35 cellular contexts compared by ENCODE assay signal in the genomic region with DNA sequence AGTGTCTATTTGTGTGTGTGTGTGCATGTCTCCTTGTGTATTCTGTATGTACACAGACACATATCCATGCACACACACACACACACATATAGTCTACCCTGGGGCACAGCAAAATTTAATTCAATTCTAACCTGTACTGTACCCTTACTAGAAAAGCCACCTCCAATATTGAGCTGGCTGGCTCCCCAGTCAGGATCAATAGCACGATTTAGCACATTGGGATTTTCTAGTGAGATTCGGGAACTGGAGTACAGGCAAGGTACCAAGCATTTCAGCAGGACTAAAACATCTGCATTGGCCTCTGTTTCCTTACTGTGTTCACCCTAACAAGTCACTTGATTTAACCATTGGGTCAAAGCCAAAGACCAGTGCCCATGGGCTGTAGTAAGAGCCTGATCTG. TPM values are rescaled to one million over a fixed set of nuclear protein-coding genes. Genes with fewer than 3 reads are reported as not detected.
DNase-seq lines count a peak whose midpoint lies in the region; ATAC-seq, FAIRE-seq and TF ChIP-seq lines count a peak whose summit lies in the region.
"Had no signal": no experiment of that assay in that cellular context is flagged by ENCODE, and none has a peak within 500 bp of the region (broad histone marks: within the 10 kb centered on the region; RNA-seq: fewer than 3 reads in every experiment).

No MANE protein-coding gene starts in this region.

- H3K9me2 ChIP-seq in GM23338 (ENCODE audit: insufficient read depth) (no peaks in the 10 kb centered on the region), hepatocyte (replicated peaks; ENCODE audit: insufficient read depth) (no peaks in the 10 kb centered on the region), SK-N-SH (no peaks in the 10 kb centered on the region)

- H3K79me2 ChIP-seq in GM23338 (replicated peaks; ENCODE audit: insufficient read depth) (peaks cover 84% of the 10 kb centered on the region), hepatocyte (peaks cover 75% of the 10 kb centered on the region), SK-N-SH (ENCODE audit: insufficient read depth) (peaks cover 100% of the 10 kb centered on the region)

- H4K20me1 ChIP-seq in GM23338 (replicated peaks; ENCODE audit: insufficient read depth) (peaks cover 7% of the 10 kb centered on the region; the same call in 1 of the 2 replicates), hepatocyte (ENCODE audit: insufficient read depth, poor library complexity, severe bottlenecking) (peaks cover 4% of the 10 kb centered on the region), SK-N-SH (ENCODE audit: insufficient read depth) (peaks cover 51% of the 10 kb centered on the region)

- no peak overlapping the region for H3K4me3 ChIP-seq in GM23338
- H3K4me3 ChIP-seq in hepatocyte, result no peak overlapping the region
- no peak overlapping the region for H3K4me3 ChIP-seq in skeletal muscle tissue (ENCODE audit: low read length in 3 of 3)
- no peak overlapping the region for H3K4me3 ChIP-seq in SK-N-SH (ENCODE audit: low read depth in 2 of 2, low read length in 1 of 2)
- H3K4me3 ChIP-seq: esophagus squamous epithelium, heart right ventricle, lower lobe of right lung, mucosa of descending colon, pancreas, upper lobe of left lung had no signal

- H3K4me1 ChIP-seq in GM23338 (ENCODE audit: insufficient read depth) (peaks cover 29% of the 10 kb centered on the region), hepatocyte (ENCODE audit: insufficient read depth) (peaks cover 34% of the 10 kb centered on the region), skeletal muscle tissue (ENCODE audit: control insufficient read depth in 3 of 3, insufficient read depth in 3 of 3, low read length in 3 of 3) (peaks cover 27 to 30% (median 28%) of the 10 kb centered on the region in 3 donors), SK-N-SH (ENCODE audit: control insufficient read depth in 1 of 2, insufficient read depth in 2 of 2, low read depth in 1 of 2, low read length in 1 of 2) (peaks cover 13 to 54% of the 10 kb centered on the region in 2 experiments)
- H3K4me1 ChIP-seq: BE2C had no signal

- FAIRE-seq in RCC 7860 (lab: Jason Lieb, UNC), result no peak
- FAIRE-seq: GM18507, GM19239, H54, HTR-8/SVneo, kidney, pancreas had no signal

- no peak overlapping the region for H3K4me2 ChIP-seq in GM23338
- H3K4me2 ChIP-seq in hepatocyte, result no peak overlapping the region
- H3K4me2 ChIP-seq in SK-N-SH, result no peak overlapping the region

- POLR2A ChIA-PET in WTC11 (lab: Charles Lee) (no interaction called here), SK-N-SH (lab: Yijun Ruan, JAX) (interaction anchor here (0.6 kb wide), 1 partner anchor 1096 kb away, joined by 5 read pairs; no protein-coding TSS in a partner anchor)

- H2AFZ ChIP-seq in GM23338 (no peak overlapping the region), hepatocyte (no peak overlapping the region), SK-N-SH (ENCODE audit: low read depth) (no peak overlapping the region)

- H3K36me3 Mint-ChIP-seq in GM23338 (ENCODE audit: low read depth) (peaks cover 58% of the 10 kb centered on the region), WTC11 (peaks cover 47% of the 10 kb centered on the region)
- H3K36me3 Mint-ChIP-seq: activated naive CD4-positive, alpha-beta T cell treated with anti-CD3 and anti-CD28 coated beads, Interleukin-2, amount 50 U/mL, for 24 hours; CD8-positive, alpha-beta T cell had no signal

- no peak overlapping the region for H3K9ac ChIP-seq in skeletal muscle tissue (ENCODE audit: low read depth in 1 of 3, low read length in 3 of 3)
- no peak overlapping the region for H3K9ac ChIP-seq in SK-N-SH

- intact Hi-C loops in posterior vena cava (cut with DNase I), result no loop called here

- DNase-seq in GM23338 (ENCODE audit: low spot score), result no peak
- no peak for DNase-seq in WTC11 (ENCODE audit: low spot score)
- no peak for DNase-seq in hepatocyte (ENCODE audit: low spot score)
- no peak for DNase-seq in SK-N-SH
- DNase-seq in posterior vena cava (ENCODE audit: low spot score), result no peak
- no peak for DNase-seq in RCC 7860 (ENCODE audit: low spot score)
- no peak for DNase-seq in GM13977 (ENCODE audit: low spot score)
- DNase-seq: activated CD4-positive, alpha-beta memory T cell treated with anti-CD3 and anti-CD28 coated beads, Interleukin-2, amount 10 ng/mL, durations not matched to agents 7 days and 5 days; activated CD8-positive, alpha-beta memory T cell treated with anti-CD3 and anti-CD28 coated beads, Interleukin-2, amount 50 U/mL, for 48 hours; BE2C; CD8-positive, alpha-beta T cell; esophagus squamous epithelium; foreskin keratinocyte; heart right ventricle; KG1; kidney; lower lobe of right lung; mucosa of descending colon; NCI-H1105 treated with DMSO at 0.1 percent for 48 hours; NCI-H2029 treated with DMSO at 0.1 percent for 48 hours; NCI-H526 treated with DMSO at 0.1 percent for 48 hours; NK-92 treated with Interleukin-12 subunit alpha and Interleukin-12 subunit beta, amount 100 ng/mL, for 24 hours; pancreas; stimulated activated CD4-positive, alpha-beta T cell treated with anti-CD3 and anti-CD28 coated beads, Interleukin-12 subunit alpha, Interleukin-12 subunit beta, amount 100 ng/mL, for 4 hours; stimulated activated CD4-positive, alpha-beta T cell treated with anti-CD3 and anti-CD28 coated beads, Interleukin-2, amount 100 ng/mL, for 48 hours; stimulated activated naive CD8-positive, alpha-beta T cell treated with anti-CD3 and anti-CD28 coated beads, Interleukin-15, amount 100 ng/mL, for 72 hours; upper lobe of left lung had no signal

- no peak for ATAC-seq in GM23338
- no peak for ATAC-seq in WTC11
- ATAC-seq: activated T-helper 17 cell treated with anti-CD3 and anti-CD28 coated beads, Interleukin-2, amount 50 U/mL, for 72 hours; CD8-positive, alpha-beta T cell; foreskin keratinocyte; heart right ventricle; mucosa of descending colon; pancreas; stimulated activated naive CD8-positive, alpha-beta T cell treated with anti-CD3 and anti-CD28 coated beads, Interleukin-15, amount 100 ng/mL, for 72 hours had no signal

- in situ Hi-C loops in GM13977 (cut with MboI; ENCODE audit: low pct_unique_long_range_greater_than_20kb, low sequenced_read_pairs, unreplicated experiment), result no loop called here

- no peaks in the 10 kb centered on the region for H3F3A ChIP-seq in GM23338 (replicated peaks; ENCODE audit: low read depth)
- H3F3A ChIP-seq in SK-N-SH (replicated peaks; ENCODE audit: insufficient read depth), result peaks cover 67% of the 10 kb centered on the region

- H3K27ac ChIP-seq in GM23338 (ENCODE audit: low read depth) (0 out of 2 replicates have a peak overlapping the region, but pooled peaks have one; percentile 30), hepatocyte (peak overlapping the region; percentile 92), skeletal muscle tissue (ENCODE audit: low read depth, low read length) (peak overlapping the region; percentile 63), SK-N-SH (ENCODE audit: low read depth in 2 of 2, low read length in 1 of 2) (peak overlapping the region in 1 of 2 experiments; percentile 96; a peak in 2 of 4 replicates)
- H3K27ac ChIP-seq: foreskin keratinocyte, lower lobe of right lung, pancreas had no signal

- H3K9me3 ChIP-seq in hepatocyte (ENCODE audit: low read depth) (no peaks in the 10 kb centered on the region), skeletal muscle tissue (ENCODE audit: control insufficient read depth in 3 of 3, low read length in 3 of 3) (no peaks in the 10 kb centered on the region), SK-N-SH (no peaks in the 10 kb centered on the region)
- H3K9me3 ChIP-seq: BE2C, esophagus squamous epithelium, heart right ventricle, lower lobe of right lung, mucosa of descending colon, pancreas, upper lobe of left lung had no signal

- H3K27me3 Mint-ChIP-seq in GM23338 (ENCODE audit: insufficient read depth, low read depth, poor library complexity) (no peaks in the 10 kb centered on the region), WTC11 (ENCODE audit: low read depth) (no peaks in the 10 kb centered on the region)
- H3K27me3 Mint-ChIP-seq: dendritic cell treated with granulocyte-macrophage colony-stimulating factor and Interleukin-4, amounts not matched to agents 40 ng/mL and 50 ng/mL, for 4 days had no signal

- H3K27ac Mint-ChIP-seq in GM23338 (no peak overlapping the region), WTC11 (peak overlapping the region; percentile 19; the same call in 1 of the 2 replicates)
- H3K27ac Mint-ChIP-seq: activated CD4-positive, alpha-beta memory T cell treated with anti-CD3 and anti-CD28 coated beads, Interleukin-2, amount 10 ng/mL, durations not matched to agents 7 days and 5 days; activated naive CD4-positive, alpha-beta T cell treated with anti-CD3 and anti-CD28 coated beads, Interleukin-2, amount 50 U/mL, for 24 hours; activated T-helper 17 cell treated with anti-CD3 and anti-CD28 coated beads, Interleukin-2, amount 50 U/mL, for 72 hours; CD8-positive, alpha-beta T cell; dendritic cell treated with granulocyte-macrophage colony-stimulating factor and Interleukin-4, amounts not matched to agents 40 ng/mL and 50 ng/mL, for 4 days; stimulated activated naive CD8-positive, alpha-beta T cell treated with anti-CD3 and anti-CD28 coated beads, Interleukin-15, amount 100 ng/mL, for 72 hours had no signal

- H3K4me1 Mint-ChIP-seq in GM23338 (peaks cover 55% of the 10 kb centered on the region), WTC11 (peaks cover 54% of the 10 kb centered on the region)
- H3K4me1 Mint-ChIP-seq: activated CD4-positive, alpha-beta memory T cell treated with anti-CD3 and anti-CD28 coated beads, Interleukin-2, amount 10 ng/mL, durations not matched to agents 7 days and 5 days; activated naive CD4-positive, alpha-beta T cell treated with anti-CD3 and anti-CD28 coated beads, Interleukin-2, amount 50 U/mL, for 24 hours; activated T-helper 17 cell treated with anti-CD3 and anti-CD28 coated beads, Interleukin-2, amount 50 U/mL, for 72 hours; stimulated activated naive CD8-positive, alpha-beta T cell treated with anti-CD3 and anti-CD28 coated beads, Interleukin-15, amount 100 ng/mL, for 72 hours had no signal

- CTCF ChIA-PET in WTC11 (lab: Charles Lee), result interaction anchor here (0.8 to 2.9 kb wide), 2 partner anchors 13 to 20 kb away, joined by 3 to 15 read pairs; a partner anchor contains a TSS
- CTCF ChIA-PET in SK-N-SH (lab: Yijun Ruan, JAX), result interaction anchor here (1.9 to 2.9 kb wide), 2 partner anchors 20 to 121 kb away, joined by 12 to 13 read pairs; no protein-coding TSS in a partner anchor

- no peaks in the 10 kb centered on the region; the same call in 2 of the 3 replicates for H3K9me3 Mint-ChIP-seq in GM23338
- no peaks in the 10 kb centered on the region for H3K9me3 Mint-ChIP-seq in WTC11
- H3K9me3 Mint-ChIP-seq: activated CD4-positive, alpha-beta memory T cell treated with anti-CD3 and anti-CD28 coated beads, Interleukin-2, amount 10 ng/mL, durations not matched to agents 7 days and 5 days; activated naive CD4-positive, alpha-beta T cell treated with anti-CD3 and anti-CD28 coated beads, Interleukin-2, amount 50 U/mL, for 24 hours; activated T-helper 17 cell treated with anti-CD3 and anti-CD28 coated beads, Interleukin-2, amount 50 U/mL, for 72 hours; CD8-positive, alpha-beta T cell; dendritic cell treated with granulocyte-macrophage colony-stimulating factor and Interleukin-4, amounts not matched to agents 40 ng/mL and 50 ng/mL, for 4 days; stimulated activated naive CD8-positive, alpha-beta T cell treated with anti-CD3 and anti-CD28 coated beads, Interleukin-15, amount 100 ng/mL, for 72 hours had no signal

- 100% methylated on average over 2 of the region's 2 CpGs for WGBS in hepatocyte (ENCODE audit: low lambda C conversion rate, missing lambda C conversion rate)
- 96% methylated on average over 2 of the region's 2 CpGs for WGBS in SK-N-SH (ENCODE audit: low lambda C conversion rate)

- H3K36me3 ChIP-seq in GM23338 (ENCODE audit: insufficient read depth) (peaks cover 4% of the 10 kb centered on the region; the same call in 1 of the 2 replicates), hepatocyte (replicated peaks; ENCODE audit: insufficient read depth, low read depth) (no peaks in the 10 kb centered on the region), skeletal muscle tissue (ENCODE audit: control insufficient read depth in 3 of 3, insufficient read depth in 3 of 3, low read length in 3 of 3) (peaks cover 0 to 4% (median 2%) of the 10 kb centered on the region in 3 donors), SK-N-SH (replicated peaks in 1 of 2; ENCODE audit: control insufficient read depth in 1 of 2, insufficient read depth in 2 of 2, low read length in 1 of 2) (peaks cover 40 to 48% of the 10 kb centered on the region in 2 experiments)
- H3K36me3 ChIP-seq: BE2C, esophagus squamous epithelium, lower lobe of right lung, pancreas, upper lobe of left lung had no signal

- no peak for TF ChIP-seq RAD21 in SK-N-SH (IDR thresholded peaks at IDR 0.05; ENCODE audit: low read length)

- TF ChIP-seq EP300 in SK-N-SH (IDR thresholded peaks at IDR 0.05; ENCODE audit: borderline replicate concordance in 1 of 2, low read depth in 1 of 2, low read length in 1 of 2), result no peak

- H3K27me3 ChIP-seq in GM23338 (ENCODE audit: insufficient read depth) (no peaks in the 10 kb centered on the region), hepatocyte (no peaks in the 10 kb centered on the region), skeletal muscle tissue (ENCODE audit: control insufficient read depth in 3 of 3, insufficient read depth in 3 of 3, low read length in 3 of 3) (no peaks in the 10 kb centered on the region), SK-N-SH (ENCODE audit: insufficient read depth) (no peaks in the 10 kb centered on the region)
- H3K27me3 ChIP-seq: BE2C, esophagus squamous epithelium, foreskin keratinocyte, heart right ventricle, pancreas, upper lobe of left lung had no signal

- TF ChIP-seq CTCF in GM23338 (conservative IDR thresholded peaks at IDR 0.05; ENCODE audit: low read depth in 2 of 2) (no peak), WTC11 (IDR thresholded peaks at IDR 0.05) (no peak), hepatocyte (IDR thresholded peaks at IDR 0.05; ENCODE audit: poor library complexity) (no peak), SK-N-SH (IDR thresholded peaks at IDR 0.05) (no peak), GM13977 (IDR thresholded peaks at IDR 0.05; ENCODE audit: extremely low read depth, insufficient read depth, missing control alignments) (no peak)

- no peak overlapping the region for H3K4me3 Mint-ChIP-seq in GM23338
- no peak overlapping the region for H3K4me3 Mint-ChIP-seq in WTC11
- H3K4me3 Mint-ChIP-seq: activated CD4-positive, alpha-beta memory T cell treated with anti-CD3 and anti-CD28 coated beads, Interleukin-2, amount 10 ng/mL, durations not matched to agents 7 days and 5 days; activated naive CD4-positive, alpha-beta T cell treated with anti-CD3 and anti-CD28 coated beads, Interleukin-2, amount 50 U/mL, for 24 hours; activated T-helper 17 cell treated with anti-CD3 and anti-CD28 coated beads, Interleukin-2, amount 50 U/mL, for 72 hours; CD8-positive, alpha-beta T cell; dendritic cell treated with granulocyte-macrophage colony-stimulating factor and Interleukin-4, amounts not matched to agents 40 ng/mL and 50 ng/mL, for 4 days; stimulated activated naive CD8-positive, alpha-beta T cell treated with anti-CD3 and anti-CD28 coated beads, Interleukin-15, amount 100 ng/mL, for 72 hours had no signal

RNA-seq across cellular contexts. Expression of a gene that starts 13.2 kb away (rescaled TPM):
- total RNA-seq in GM23338 (2014; rRNA removed; shearing (Covaris generic)), result 258 and 272 TPM in 2 replicates
- 49.1 and 50.8 TPM in 2 replicates for polyA plus RNA-seq in GM23338 (2016; fragmentation: Nextera tagmentation; extraction: Ambion mirVana)
- total RNA-seq in WTC11 (2021), result 271 to 286 TPM (median 272 TPM) in 3 replicates
- 344 and 390 TPM in 2 replicates for total RNA-seq in hepatocyte
- 183 and 195 TPM in 2 replicates for polyA plus RNA-seq in hepatocyte
- total RNA-seq in skeletal muscle tissue, result 377 TPM
- polyA plus RNA-seq in SK-N-SH (2012; rRNA removed), result 329 and 454 TPM in 2 replicates
- 409 and 444 TPM in 2 replicates for polyA plus RNA-seq in SK-N-SH (2012; cell fraction: cytosol; rRNA removed)
- 657 and 858 TPM in 2 replicates for polyA plus RNA-seq in SK-N-SH (2012; cell fraction: nucleus; rRNA removed)
- total RNA-seq in posterior vena cava, result 1,000 to 10,000 TPM in 1 of 2 donors, 100 to 1,000 TPM in 1; 548 to 1,310 TPM
